Comparison of ENCODE assay signal across 8 cellular contexts in the genomic region with DNA sequence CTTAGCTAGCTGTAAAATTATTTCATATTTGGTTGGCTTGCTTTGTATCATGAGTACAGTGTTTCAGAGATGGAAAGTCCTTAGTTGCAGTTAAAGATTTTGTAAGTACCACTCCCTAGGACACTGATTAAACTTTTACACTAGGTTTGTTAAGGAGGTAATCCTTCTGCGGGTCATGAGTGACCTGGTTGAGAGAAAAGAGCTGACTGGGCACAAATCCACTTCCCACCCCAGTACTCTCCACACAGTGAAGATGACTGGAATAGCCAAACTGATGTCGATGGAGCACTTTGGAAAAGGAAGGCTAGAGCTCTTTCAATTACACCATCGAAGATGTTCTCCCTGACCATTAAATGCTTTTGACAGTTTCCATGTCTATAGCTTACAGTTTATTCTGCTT.
"Had no signal": no experiment of that assay in that cellular context is flagged by ENCODE, and none has a peak within 500 bp of the region (broad histone marks: within the 10 kb centered on the region; RNA-seq: fewer than 3 reads in every experiment).

No MANE protein-coding gene starts in this region.

- H3K9me3 ChIP-seq: HAP-1 had no signal

- H3K9ac ChIP-seq: KMS-11 had no signal

- H3K27ac ChIP-seq: KMS-11 had no signal

- ATAC-seq: GM23338, HCT116 had no signal

- FAIRE-seq: HTR-8/SVneo had no signal

- H3K4me2 ChIP-seq: GM23338, KMS-11 had no signal

- H2AFZ ChIP-seq: GM23338 had no signal

- H3K4me3 ChIP-seq: GM23338, HAP-1 had no signal

- H3K4me1 ChIP-seq: HAP-1 had no signal

- DNase-seq: H7, Karpas-422, KBM-7 had no signal

- H3K36me3 ChIP-seq: HAP-1 had no signal
